8 cellular contexts compared by ENCODE assay signal in the genomic region with DNA sequence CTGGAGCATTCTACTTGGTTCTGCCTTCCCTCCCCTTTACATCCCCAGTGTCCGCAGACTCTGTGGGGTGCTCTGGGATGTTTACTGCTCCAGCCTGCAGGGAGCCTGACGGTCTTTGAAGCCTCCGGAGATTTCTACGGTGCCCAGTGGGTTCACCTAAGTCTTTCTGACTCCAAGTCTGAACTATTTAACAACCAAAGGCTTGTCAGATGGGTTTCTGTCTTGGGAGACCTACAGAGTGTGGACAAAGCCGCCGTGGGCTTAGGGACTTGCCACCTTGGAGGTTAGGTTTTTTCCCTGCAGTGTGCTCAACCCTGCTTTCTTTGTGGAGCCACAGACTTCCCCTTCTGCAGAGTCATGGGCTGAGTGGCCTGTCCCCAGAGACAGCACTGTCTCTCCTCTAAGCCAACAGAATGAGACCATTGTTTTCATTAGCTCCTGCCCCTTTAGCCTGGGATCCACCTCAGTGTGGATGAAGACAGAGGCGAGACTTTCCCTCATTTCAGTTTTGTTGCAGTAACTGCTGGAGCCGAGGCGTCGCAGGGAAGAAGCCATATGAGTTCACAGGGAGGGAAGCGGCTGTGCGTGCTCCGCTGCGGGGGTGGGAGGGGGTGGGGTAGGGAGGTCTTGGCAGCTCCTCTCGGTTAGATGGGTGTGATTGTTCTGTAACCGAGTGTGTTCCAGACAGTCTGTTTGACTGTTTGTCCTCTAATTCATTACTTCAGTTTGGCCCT.
DNase-seq lines count a peak whose midpoint lies in the region; ATAC-seq and TF ChIP-seq lines count a peak whose summit lies in the region.

No MANE protein-coding gene starts in this region.

- ATAC-seq in GM19351 (IDR thresholded peaks at IDR 0.05; ENCODE audit: unreplicated experiment) (peak; percentile 42), HG03175 (IDR thresholded peaks at IDR 0.05; ENCODE audit: unreplicated experiment) (peak; percentile 41), sciatic nerve (peak; percentile 84)
- no peak for ATAC-seq in CD8-positive, alpha-beta T cell

- H3K4me3 ChIP-seq in endodermal cell (ENCODE audit: low read length) = no peak overlapping the region
- no peak overlapping the region for H3K4me3 ChIP-seq in CD8-positive, alpha-beta T cell (ENCODE audit: low read depth, low read length)
- no peak overlapping the region for H3K4me3 ChIP-seq in colonic mucosa

- TF ChIP-seq CTCF in endodermal cell (conservative IDR thresholded peaks at IDR 0.05) (no peak), colonic mucosa (IDR thresholded peaks at IDR 0.05) (no peak)
- no peak for TF ChIP-seq CTCF in CD8-positive, alpha-beta T cell (IDR thresholded peaks at IDR 0.05)

- DNase-seq in AG08396 (ENCODE audit: low spot score) (peak; percentile 70), endodermal cell (peak; percentile 74), sciatic nerve (ENCODE audit: low spot score) (no peak), kidney tubule cell (ENCODE audit: low spot score) (no peak), colonic mucosa (no peak)
- DNase-seq in CD8-positive, alpha-beta T cell = no peak

- H3K9ac ChIP-seq in endodermal cell (ENCODE audit: extremely low read depth, low read length, poor library complexity, severe bottlenecking) = no peak overlapping the region
- no peak overlapping the region for H3K9ac ChIP-seq in colonic mucosa (ENCODE audit: low read depth in 2 of 2, low read length in 2 of 2)

- H3K36me3 Mint-ChIP-seq in endodermal cell (ENCODE audit: low read depth) = no peaks in the 10 kb centered on the region
- H3K36me3 Mint-ChIP-seq in CD8-positive, alpha-beta T cell = no peaks in the 10 kb centered on the region

- H3K4me1 ChIP-seq in endodermal cell (ENCODE audit: control insufficient read depth, insufficient read depth, low read length) (peaks cover 3% of the 10 kb centered on the region), colonic mucosa (no peaks in the 10 kb centered on the region)
- peaks cover 11% of the 10 kb centered on the region for H3K4me1 ChIP-seq in CD8-positive, alpha-beta T cell (ENCODE audit: insufficient read depth, low read length)

- 55 to 65% methylated on average over 10 to 16 of the region's 16 CpGs for WGBS in endodermal cell (ENCODE audit: insufficient coverage in 1 of 2, insufficient read length in 1 of 2), 2 experiments

- POLR2A ChIA-PET in CD8-positive, alpha-beta T cell (lab: Charles Lee) = no interaction called here

- H3K36me3 ChIP-seq in endodermal cell (ENCODE audit: control insufficient read depth, insufficient read depth, low read length) = no peaks in the 10 kb centered on the region
- no peaks in the 10 kb centered on the region for H3K36me3 ChIP-seq in CD8-positive, alpha-beta T cell (ENCODE audit: insufficient read depth, low read length)
- H3K36me3 ChIP-seq in colonic mucosa = no peaks in the 10 kb centered on the region

- no peaks in the 10 kb centered on the region for H3K9me3 Mint-ChIP-seq in endodermal cell
- H3K9me3 Mint-ChIP-seq in CD8-positive, alpha-beta T cell = no peaks in the 10 kb centered on the region

- CTCF ChIA-PET in CD8-positive, alpha-beta T cell (lab: Charles Lee) = no interaction called here

- H3K4me1 Mint-ChIP-seq in endodermal cell = peaks cover 67% of the 10 kb centered on the region
- H3K4me1 Mint-ChIP-seq in CD8-positive, alpha-beta T cell (ENCODE audit: low read depth) = peaks cover 17% of the 10 kb centered on the region

- H3K9me3 ChIP-seq in endodermal cell (ENCODE audit: control insufficient read depth, low read length) = no peaks in the 10 kb centered on the region
- H3K9me3 ChIP-seq in CD8-positive, alpha-beta T cell (ENCODE audit: low read length) = no peaks in the 10 kb centered on the region
- H3K9me3 ChIP-seq in colonic mucosa = no peaks in the 10 kb centered on the region

- H3K27me3 ChIP-seq in endodermal cell (ENCODE audit: control insufficient read depth, insufficient read depth, low read length, poor library complexity, severe bottlenecking) (no peaks in the 10 kb centered on the region), colonic mucosa (no peaks in the 10 kb centered on the region)
- no peaks in the 10 kb centered on the region for H3K27me3 ChIP-seq in CD8-positive, alpha-beta T cell (ENCODE audit: insufficient read depth, low read length)

- H3K4me3 Mint-ChIP-seq in endodermal cell = no peak overlapping the region
- H3K4me3 Mint-ChIP-seq in CD8-positive, alpha-beta T cell = no peak overlapping the region

- H3K27ac ChIP-seq in endodermal cell (ENCODE audit: low read depth, low read length) (no peak overlapping the region), colonic mucosa (no peak overlapping the region)
- H3K27ac ChIP-seq in CD8-positive, alpha-beta T cell (ENCODE audit: low read depth, low read length) = no peak overlapping the region

- H3K27ac Mint-ChIP-seq in endodermal cell = peak overlapping the region; percentile 89
- H3K27ac Mint-ChIP-seq in CD8-positive, alpha-beta T cell = no peak overlapping the region

- intact Hi-C loops in sciatic nerve (cut with DNase I) = no loop called here
- intact Hi-C loops in CD8-positive, alpha-beta T cell (cut with DNase I, micrococcal nuclease) = no loop called here
- intact Hi-C loops in colonic mucosa (cut with DNase I) = no loop called here

- peaks cover 2% of the 10 kb centered on the region for H3K27me3 Mint-ChIP-seq in endodermal cell (ENCODE audit: insufficient read depth)
- no peaks in the 10 kb centered on the region for H3K27me3 Mint-ChIP-seq in CD8-positive, alpha-beta T cell (ENCODE audit: low read depth)

Comparison
In these comparisons a context has a peak if more than half of its experiments do, and no peak if none do; other contexts are left out.
1. DNase-seq: peak in AG08396 (single experiment) and endodermal cell (single experiment); none in sciatic nerve (single experiment), kidney tubule cell (single experiment), CD8-positive, alpha-beta T cell (0 of 7) and colonic mucosa (single experiment).